ENCODE assay signal across 21 cellular contexts in genomic region chr12:131044136-131044535, GRCh38.
"Had no signal": no experiment of that assay in that cellular context is flagged by ENCODE, and none has a peak within 500 bp of the region (broad histone marks: within the 10 kb centered on the region; RNA-seq: fewer than 3 reads in every experiment).

No MANE protein-coding gene starts in this region.

- H3K4me3 Mint-ChIP-seq: activated CD4-positive, alpha-beta memory T cell treated with anti-CD3 and anti-CD28 coated beads, Interleukin-2, amount 10 ng/mL, durations not matched to agents 7 days and 5 days; activated naive CD4-positive, alpha-beta T cell treated with anti-CD3 and anti-CD28 coated beads, Interleukin-2, amount 50 U/mL, for 24 hours; activated T-helper 1 cell treated with anti-CD3 and anti-CD28 coated beads, Interleukin-12 subunit alpha, Interleukin-12 subunit beta, Interleukin-2, Interleukin-4 antibody, amounts not matched to agents 30 ng/mL and 10 ng/mL and 1 ng/mL, durations not matched to agents 14 hours and 24 hours and 36 hours; mesothelial cell of epicardium; type B pancreatic cell had no signal

- H3K27me3 ChIP-seq: body of pancreas, cardiac muscle cell, heart left ventricle, neutrophil, pancreas, right lobe of liver had no signal

- H3K36me3 ChIP-seq: neutrophil, pancreas, right lobe of liver, thoracic aorta had no signal

- H3K27me3 Mint-ChIP-seq: activated CD4-positive, alpha-beta memory T cell treated with anti-CD3 and anti-CD28 coated beads, Interleukin-2, amount 10 ng/mL, durations not matched to agents 7 days and 5 days; activated naive CD4-positive, alpha-beta T cell treated with anti-CD3 and anti-CD28 coated beads, Interleukin-2, amount 50 U/mL, for 24 hours; type B pancreatic cell had no signal

- DNase-seq: activated CD4-positive, alpha-beta memory T cell treated with anti-CD3 and anti-CD28 coated beads, Interleukin-2, amount 10 ng/mL, durations not matched to agents 7 days and 5 days; activated CD4-positive, alpha-beta T cell treated with anti-CD3 and anti-CD28 coated beads for 48 hours; activated gamma-delta T cell treated with Interleukin-2 at 50 U/mL for 16 hours; anterior cingulate cortex; body of pancreas; small intestine; stimulated activated CD4-positive, alpha-beta T cell treated with anti-CD3 and anti-CD28 coated beads, Interleukin-15, amount 100 ng/mL, for 24 hours; SW 1271; T-helper 17 cell had no signal

- H3K36me3 Mint-ChIP-seq: activated naive CD4-positive, alpha-beta T cell treated with anti-CD3 and anti-CD28 coated beads, Interleukin-2, amount 50 U/mL, for 24 hours; mesothelial cell of epicardium; naive thymus-derived CD8-positive, alpha-beta T cell; type B pancreatic cell had no signal

- H3K4me3 ChIP-seq: body of pancreas, cardiac muscle cell, heart left ventricle, pancreas, right lobe of liver, thoracic aorta had no signal

- H3K4me1 Mint-ChIP-seq: activated CD4-positive, alpha-beta memory T cell treated with anti-CD3 and anti-CD28 coated beads, Interleukin-2, amount 10 ng/mL, durations not matched to agents 7 days and 5 days; activated naive CD4-positive, alpha-beta T cell treated with anti-CD3 and anti-CD28 coated beads, Interleukin-2, amount 50 U/mL, for 24 hours had no signal

- ATAC-seq: body of pancreas; heart left ventricle; left lobe of liver; naive thymus-derived CD8-positive, alpha-beta T cell; right lobe of liver; T-helper 17 cell had no signal

- H3K9me3 Mint-ChIP-seq: activated CD4-positive, alpha-beta memory T cell treated with anti-CD3 and anti-CD28 coated beads, Interleukin-2, amount 10 ng/mL, durations not matched to agents 7 days and 5 days; activated naive CD4-positive, alpha-beta T cell treated with anti-CD3 and anti-CD28 coated beads, Interleukin-2, amount 50 U/mL, for 24 hours; activated T-helper 1 cell treated with anti-CD3 and anti-CD28 coated beads, Interleukin-12 subunit alpha, Interleukin-12 subunit beta, Interleukin-2, Interleukin-4 antibody, amounts not matched to agents 30 ng/mL and 10 ng/mL and 1 ng/mL, durations not matched to agents 14 hours and 24 hours and 36 hours; mesothelial cell of epicardium; naive thymus-derived CD8-positive, alpha-beta T cell; type B pancreatic cell had no signal

- H3K27ac ChIP-seq: body of pancreas, cardiac muscle cell, heart left ventricle, neutrophil, pancreas, right lobe of liver, thoracic aorta had no signal

- H3K9me3 ChIP-seq: body of pancreas, heart left ventricle, neutrophil, pancreas, right lobe of liver, thoracic aorta had no signal

- H3K4me1 ChIP-seq: body of pancreas, pancreas, right lobe of liver had no signal

- H3K27ac Mint-ChIP-seq: activated CD4-positive, alpha-beta memory T cell treated with anti-CD3 and anti-CD28 coated beads, Interleukin-2, amount 10 ng/mL, durations not matched to agents 7 days and 5 days; activated naive CD4-positive, alpha-beta T cell treated with anti-CD3 and anti-CD28 coated beads, Interleukin-2, amount 50 U/mL, for 24 hours; activated T-helper 1 cell treated with anti-CD3 and anti-CD28 coated beads, Interleukin-12 subunit alpha, Interleukin-12 subunit beta, Interleukin-2, Interleukin-4 antibody, amounts not matched to agents 30 ng/mL and 10 ng/mL and 1 ng/mL, durations not matched to agents 14 hours and 24 hours and 36 hours; mesothelial cell of epicardium; T-helper 17 cell; type B pancreatic cell had no signal
